Comparison of ENCODE assay signal across 8 cellular contexts in genomic region chr2:148645925-148646559, GRCh38. TPM values are rescaled to one million over a fixed set of nuclear protein-coding genes. Genes with fewer than 3 reads are reported as not detected.
A peak's percentile ranks its signal among the peaks of the same experiment; 100 is the strongest.
DNase-seq lines count a peak whose midpoint lies in the region; ATAC-seq and TF ChIP-seq lines count a peak whose summit lies in the region.

No MANE protein-coding gene starts in this region.

- no peaks in the 10 kb centered on the region for H3K9me3 Mint-ChIP-seq in activated CD8-positive, alpha-beta T cell treated with anti-CD3 and anti-CD28 coated beads for 36 hours
- no peaks in the 10 kb centered on the region for H3K9me3 Mint-ChIP-seq in endothelial cell (ENCODE audit: unreplicated experiment)

- intact Hi-C loops in activated CD8-positive, alpha-beta T cell treated with anti-CD3 and anti-CD28 coated beads for 36 hours (cut with micrococcal nuclease): loop anchor here (10.0 kb wide), 2 partner anchors 229 to 621 kb away; partner anchors contain the start of genes KIF5C, MBD5 and ORC4
- intact Hi-C loops in mucosa of descending colon (cut with DNase I, micrococcal nuclease): no loop called here

- TF ChIP-seq CTCF in activated CD8-positive, alpha-beta T cell treated with anti-CD3 and anti-CD28 coated beads for 36 hours (IDR thresholded peaks at IDR 0.05): no peak
- no peak for TF ChIP-seq CTCF in endothelial cell (IDR thresholded peaks at IDR 0.05; ENCODE audit: unreplicated experiment)
- no peak for TF ChIP-seq CTCF in mucosa of descending colon (IDR thresholded peaks at IDR 0.05)

- no peaks in the 10 kb centered on the region for H3K36me3 ChIP-seq in mucosa of descending colon (ENCODE audit: low read depth)

- peak overlapping the region; percentile 93 for H3K27ac Mint-ChIP-seq in activated CD8-positive, alpha-beta T cell treated with anti-CD3 and anti-CD28 coated beads for 36 hours
- peak overlapping the region; percentile 86 for H3K27ac Mint-ChIP-seq in endothelial cell (ENCODE audit: unreplicated experiment)

- H3K4me1 ChIP-seq in mucosa of descending colon (ENCODE audit: low read depth): peaks cover 15% of the 10 kb centered on the region

- peak overlapping the region; percentile 84 for H3K4me3 Mint-ChIP-seq in activated CD8-positive, alpha-beta T cell treated with anti-CD3 and anti-CD28 coated beads for 36 hours
- peak overlapping the region; percentile 96 for H3K4me3 Mint-ChIP-seq in endothelial cell (ENCODE audit: unreplicated experiment)

- CTCF ChIA-PET in activated CD8-positive, alpha-beta T cell treated with anti-CD3 and anti-CD28 coated beads for 36 hours (lab: Charles Lee): interaction anchor here (1.0 to 1.8 kb wide), 3 partner anchors 10 to 108 kb away, joined by 3 to 5 read pairs (median 4); no protein-coding TSS in a partner anchor

- peaks cover 7% of the 10 kb centered on the region for H3K36me3 Mint-ChIP-seq in activated CD8-positive, alpha-beta T cell treated with anti-CD3 and anti-CD28 coated beads for 36 hours (ENCODE audit: low read depth)
- peaks cover 13% of the 10 kb centered on the region for H3K36me3 Mint-ChIP-seq in endothelial cell (ENCODE audit: low read depth, unreplicated experiment)

- peaks cover 5% of the 10 kb centered on the region for H3K27me3 Mint-ChIP-seq in activated CD8-positive, alpha-beta T cell treated with anti-CD3 and anti-CD28 coated beads for 36 hours
- peaks cover 10% of the 10 kb centered on the region for H3K27me3 Mint-ChIP-seq in endothelial cell (ENCODE audit: unreplicated experiment)

- no peaks in the 10 kb centered on the region for H3K9me3 ChIP-seq in mucosa of descending colon

- DNase-seq in C1 segment of cervical spinal cord (lab: John Stamatoyannopoulos, UW) (peak in 9 of 14 donors; percentile 18 to 89 (median 47)), NCI-H526 treated with DMSO at 0.1 percent for 48 hours (lab: John Stamatoyannopoulos, UW) (peak; percentile 84), endothelial cell (ENCODE audit: low spot score) (peak; percentile 10), mucosa of descending colon (peak in 1 of 3 donors; percentile 65)
- peak; percentile 80 for DNase-seq in activated CD8-positive, alpha-beta T cell treated with anti-CD3 and anti-CD28 coated beads for 36 hours
- DNase-seq in stimulated activated CD8-positive, alpha-beta memory T cell treated with anti-CD3 and anti-CD28 coated beads, Interleukin-7, amount 100 ng/mL, for 1 hour (ENCODE audit: low read depth in 2 of 2): peak; percentile 10 to 20

- H3K4me1 Mint-ChIP-seq in activated CD8-positive, alpha-beta T cell treated with anti-CD3 and anti-CD28 coated beads for 36 hours (ENCODE audit: low read depth): peaks cover 49% of the 10 kb centered on the region
- H3K4me1 Mint-ChIP-seq in endothelial cell (ENCODE audit: unreplicated experiment): peaks cover 15% of the 10 kb centered on the region

- ATAC-seq in GM19324 (IDR thresholded peaks at IDR 0.05; ENCODE audit: low FRiP score, unreplicated experiment) (peak; percentile 40), HG03442 (IDR thresholded peaks at IDR 0.05; ENCODE audit: unreplicated experiment) (peak; percentile 36), mucosa of descending colon (peak; percentile 52)
- ATAC-seq in activated CD8-positive, alpha-beta T cell treated with anti-CD3 and anti-CD28 coated beads for 36 hours: peak; percentile 53

- H3K4me3 ChIP-seq in mucosa of descending colon: peak overlapping the region; percentile 75

- POLR2A ChIA-PET in activated CD8-positive, alpha-beta T cell treated with anti-CD3 and anti-CD28 coated beads for 36 hours (lab: Charles Lee): interaction anchor here (0.9 to 1.4 kb wide), 5 partner anchors 10 to 119 kb away, joined by 3 to 4 read pairs (median 3); no protein-coding TSS in a partner anchor

RNA-seq across cellular contexts. Expression of gene EPC2, which starts 1.5 kb away (rescaled TPM):
- 10 to 100 TPM; 19.3 to 20.0 TPM for total RNA-seq in activated CD8-positive, alpha-beta T cell treated with anti-CD3 and anti-CD28 coated beads for 36 hours
- 31.4 TPM for total RNA-seq in endothelial cell (ENCODE audit: unreplicated experiment)
- 10 to 100 TPM; 23.4 to 36.3 (median 29.2) TPM for total RNA-seq in mucosa of descending colon
